13 cellular contexts compared by ENCODE assay signal in the genomic region with DNA sequence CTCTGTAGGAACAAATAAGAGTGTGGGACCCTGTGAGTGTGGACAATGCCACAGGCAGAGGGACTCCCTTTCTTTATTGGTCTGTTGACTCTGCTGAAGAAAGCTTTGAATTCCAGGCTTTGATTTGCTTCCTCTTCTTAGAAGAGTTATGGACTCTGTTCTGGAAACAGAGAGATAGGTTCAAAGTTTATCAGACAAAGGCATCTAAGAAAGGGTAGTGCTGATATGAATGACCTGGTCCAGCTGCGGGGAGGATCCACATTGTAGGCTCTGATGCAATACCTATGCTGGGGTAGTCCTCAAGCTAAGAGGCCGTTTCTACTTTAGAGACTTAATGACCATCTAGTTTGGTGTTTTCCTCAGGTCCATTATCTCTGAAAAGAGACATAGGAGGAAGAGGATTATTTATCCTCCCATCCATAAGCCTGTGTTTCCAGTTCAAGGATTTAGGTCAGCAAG. TPM values are rescaled to one million over a fixed set of nuclear protein-coding genes. Genes with fewer than 3 reads are reported as not detected.
DNase-seq lines count a peak whose midpoint lies in the region.
"Had no signal": no experiment of that assay in that cellular context is flagged by ENCODE, and none has a peak within 500 bp of the region (broad histone marks: within the 10 kb centered on the region; RNA-seq: fewer than 3 reads in every experiment).

No MANE protein-coding gene starts in this region.

- no peak overlapping the region for H2AK5ac ChIP-seq in neuronal stem cell (ENCODE audit: low read depth, low read length)

- no peak overlapping the region for H2AFZ ChIP-seq in neuronal stem cell (ENCODE audit: low read length)

- H3K79me1 ChIP-seq in neuronal stem cell (ENCODE audit: low read depth, low read length): no peaks in the 10 kb centered on the region

- H3K27ac ChIP-seq in neuronal stem cell (replicated peaks; ENCODE audit: low read length) (peak overlapping the region; percentile 17), caudate nucleus (ENCODE audit: low read depth, low read length) (no peak overlapping the region)
- H3K27ac ChIP-seq: lower lobe of right lung, RWPE1, upper lobe of left lung had no signal

- H3K9me3 ChIP-seq in adipocyte (ENCODE audit: control insufficient read depth, low read length): no peaks in the 10 kb centered on the region
- H3K9me3 ChIP-seq in neuronal stem cell (replicated peaks in 1 of 2; ENCODE audit: control insufficient read depth in 2 of 2, insufficient read depth in 1 of 2, low read depth in 1 of 2, low read length in 2 of 2): no peaks in the 10 kb centered on the region
- H3K9me3 ChIP-seq: lower lobe of right lung, upper lobe of left lung had no signal

- no peak overlapping the region for H3K4me2 ChIP-seq in neuronal stem cell (ENCODE audit: insufficient read depth, low read length, poor library complexity, severe bottlenecking)

- DNase-seq in HuH-7.5 (ENCODE audit: low spot score) (peak; percentile 35), adipocyte (ENCODE audit: low read depth) (no peak), neuronal stem cell (ENCODE audit: low spot score) (no peak), SK-N-DZ (ENCODE audit: low spot score) (no peak), caudate nucleus (lab: John Stamatoyannopoulos, UW) (no peak), NCI-H1417 (lab: John Stamatoyannopoulos, UW) (no peak)
- DNase-seq: GDM1; lower lobe of right lung; NCI-H1694 treated with DMSO at 0.1 percent for 48 hours; NCI-H2227 treated with DMSO at 0.1 percent for 48 hours; stimulated activated naive B cell treated with anti-CD40 and anti-IgM and Interleukin-4, amounts not matched to agents 10 μg/mL and 1 μg/mL and 100 μg/mL, for 72 hours; upper lobe of left lung had no signal

- peak overlapping the region; percentile 74 for H3K9ac ChIP-seq in adipocyte (ENCODE audit: low read length)
- H3K9ac ChIP-seq in neuronal stem cell (ENCODE audit: low read depth, low read length, poor library complexity): no peak overlapping the region

- no peak overlapping the region for H2BK15ac ChIP-seq in neuronal stem cell (ENCODE audit: low read length)

- no peak overlapping the region for H2BK120ac ChIP-seq in neuronal stem cell (ENCODE audit: low read depth, low read length)

- no peak overlapping the region for H2BK12ac ChIP-seq in neuronal stem cell (ENCODE audit: low read length)

- H3K4me3 ChIP-seq in adipocyte (ENCODE audit: low read length): peak overlapping the region; percentile 22
- no peak overlapping the region for H3K4me3 ChIP-seq in neuronal stem cell (ENCODE audit: low read length in 2 of 2)
- H3K4me3 ChIP-seq: lower lobe of right lung, upper lobe of left lung had no signal

- no peak overlapping the region for H3K18ac ChIP-seq in neuronal stem cell (ENCODE audit: low read length)

- no peak overlapping the region for H4K91ac ChIP-seq in neuronal stem cell (ENCODE audit: low read depth, low read length, poor library complexity)

- H3K23ac ChIP-seq in neuronal stem cell (ENCODE audit: low read depth, low read length, poor library complexity): no peak overlapping the region

- no CpG with 5 or more reads among the region's 2 CpGs for WGBS in neuronal stem cell (ENCODE audit: extremely low coverage in 2 of 2, insufficient read length in 2 of 2, insufficient replicate concordance in 1 of 2), 2 donors

- H4K8ac ChIP-seq in neuronal stem cell (ENCODE audit: low read depth, low read length): no peak overlapping the region

- peaks cover 36% of the 10 kb centered on the region for H3K4me1 ChIP-seq in adipocyte (ENCODE audit: control insufficient read depth, insufficient read depth, low read length)
- peaks cover 0 to 3% of the 10 kb centered on the region in 2 donors for H3K4me1 ChIP-seq in neuronal stem cell (ENCODE audit: control insufficient read depth in 2 of 2, insufficient read depth in 1 of 2, low read depth in 1 of 2, low read length in 2 of 2)

- H3K4ac ChIP-seq in neuronal stem cell (ENCODE audit: low read length): no peak overlapping the region

- no peak overlapping the region for H2BK5ac ChIP-seq in neuronal stem cell (ENCODE audit: low read length)

- H3K36me3 ChIP-seq in adipocyte (ENCODE audit: control insufficient read depth, insufficient read depth, low read length, severe bottlenecking) (peaks cover under 1% of the 10 kb centered on the region), neuronal stem cell (replicated peaks in 1 of 2; ENCODE audit: control insufficient read depth in 2 of 2, insufficient read depth in 2 of 2, low read length in 2 of 2) (peaks cover 0 to 8% of the 10 kb centered on the region in 2 donors)
- H3K36me3 ChIP-seq: lower lobe of right lung, upper lobe of left lung had no signal

- H3K27me3 ChIP-seq in adipocyte (replicated peaks; ENCODE audit: control insufficient read depth, insufficient read depth, low read length) (no peaks in the 10 kb centered on the region), neuronal stem cell (ENCODE audit: control insufficient read depth in 3 of 3, insufficient read depth in 3 of 3, low read depth in 1 of 3, low read length in 3 of 3) (no peaks in the 10 kb centered on the region)
- H3K27me3 ChIP-seq: upper lobe of left lung had no signal

- H3K14ac ChIP-seq in neuronal stem cell (ENCODE audit: low read length): no peak overlapping the region

RNA-seq across cellular contexts. Expression of gene IKZF4, which starts 10.7 kb away (rescaled TPM):
- polyA plus RNA-seq in neuronal stem cell (2013, experiment 1 of 2): 9.9 TPM
- polyA plus RNA-seq in neuronal stem cell (2013, experiment 2 of 2): 9.8 TPM
- 4.0 and 5.0 TPM in 2 replicates for polyA plus RNA-seq in SK-N-DZ (2014; cell fraction: cytosol; rRNA removed)
- polyA plus RNA-seq in SK-N-DZ (2014; cell fraction: nucleus; rRNA removed): 3.2 and 13.6 TPM in 2 replicates

RNA-seq across cellular contexts. Expression of gene SUOX, which starts 13.1 kb away (rescaled TPM):
- polyA plus RNA-seq in neuronal stem cell (2013, experiment 1 of 2): 17.3 TPM
- polyA plus RNA-seq in neuronal stem cell (2013, experiment 2 of 2): 18.0 TPM
- 15.3 and 15.7 TPM in 2 replicates for polyA plus RNA-seq in SK-N-DZ (2014; cell fraction: cytosol; rRNA removed)
- polyA plus RNA-seq in SK-N-DZ (2014; cell fraction: nucleus; rRNA removed): 17.3 and 21.9 TPM in 2 replicates

RNA-seq across cellular contexts. Expression of gene RPS26, which starts 31.6 kb away (rescaled TPM):
- polyA plus RNA-seq in neuronal stem cell (2013, experiment 1 of 2): 589 TPM
- 551 TPM for polyA plus RNA-seq in neuronal stem cell (2013, experiment 2 of 2)
- 360 and 480 TPM in 2 replicates for polyA plus RNA-seq in SK-N-DZ (2014; cell fraction: cytosol; rRNA removed)
- polyA plus RNA-seq in SK-N-DZ (2014; cell fraction: nucleus; rRNA removed): 280 and 660 TPM in 2 replicates

RNA-seq across cellular contexts. Expression of gene RAB5B, which starts 36.3 kb away (rescaled TPM):
- polyA plus RNA-seq in neuronal stem cell (2013, experiment 1 of 2): 90.1 TPM
- polyA plus RNA-seq in neuronal stem cell (2013, experiment 2 of 2): 89.7 TPM
- 37.1 and 42.8 TPM in 2 replicates for polyA plus RNA-seq in SK-N-DZ (2014; cell fraction: cytosol; rRNA removed)
- 22.1 and 33.4 TPM in 2 replicates for polyA plus RNA-seq in SK-N-DZ (2014; cell fraction: nucleus; rRNA removed)

RNA-seq across cellular contexts. Expression of gene CDK2, which starts 43.5 kb away (rescaled TPM):
- polyA plus RNA-seq in neuronal stem cell (2013, experiment 1 of 2): 69.3 TPM
- polyA plus RNA-seq in neuronal stem cell (2013, experiment 2 of 2): 71.8 TPM
- 80.8 and 89.1 TPM in 2 replicates for polyA plus RNA-seq in SK-N-DZ (2014; cell fraction: cytosol; rRNA removed)
- 86.2 and 97.4 TPM in 2 replicates for polyA plus RNA-seq in SK-N-DZ (2014; cell fraction: nucleus; rRNA removed)
